30 cellular contexts compared by ENCODE assay signal in genomic region chr17:27665549-27665948, GRCh38.
"Had no signal": no experiment of that assay in that cellular context is flagged by ENCODE, and none has a peak within 500 bp of the region (broad histone marks: within the 10 kb centered on the region; RNA-seq: fewer than 3 reads in every experiment).

No MANE protein-coding gene starts in this region.

- H3K4me1 Mint-ChIP-seq: activated CD4-positive, alpha-beta T cell treated with anti-CD3 and anti-CD28 coated beads, Interleukin-2, amount 10 ng/mL, durations not matched to agents 7 days and 5 days; activated T-helper 17 cell treated with anti-CD3 and anti-CD28 coated beads, Interleukin-2, amount 50 U/mL, for 72 hours; brain; central memory CD8-positive, alpha-beta T cell had no signal

- H3K36me3 ChIP-seq: adrenal gland, breast epithelium, cardiac muscle cell, esophagus squamous epithelium, gastroesophageal sphincter had no signal

- H3K27ac ChIP-seq: adrenal gland, breast epithelium, cardiac muscle cell, epithelial cell of prostate, esophagus squamous epithelium, gastroesophageal sphincter had no signal

- H3K4me3 ChIP-seq: adrenal gland, breast epithelium, cardiac muscle cell, esophagus squamous epithelium, gastroesophageal sphincter had no signal

- H3K27ac Mint-ChIP-seq: activated CD4-positive, alpha-beta T cell treated with anti-CD3 and anti-CD28 coated beads, Interleukin-2, amount 10 ng/mL, durations not matched to agents 7 days and 5 days; activated CD8-positive, alpha-beta T cell treated with anti-CD3 and anti-CD28 coated beads for 36 hours; activated naive CD8-positive, alpha-beta T cell; activated T-helper 17 cell treated with anti-CD3 and anti-CD28 coated beads, Interleukin-2, amount 50 U/mL, for 72 hours; brain; effector memory CD8-positive, alpha-beta T cell had no signal

- H3K4me3 Mint-ChIP-seq: activated CD4-positive, alpha-beta T cell treated with anti-CD3 and anti-CD28 coated beads, Interleukin-2, amount 10 ng/mL, durations not matched to agents 7 days and 5 days; activated CD8-positive, alpha-beta T cell treated with anti-CD3 and anti-CD28 coated beads for 36 hours; activated naive CD8-positive, alpha-beta T cell; activated T-cell treated with anti-CD3 and anti-CD28 coated beads, Interleukin-2, amount 50 U/mL, for 4 hours; activated T-helper 17 cell treated with anti-CD3 and anti-CD28 coated beads, Interleukin-2, amount 50 U/mL, for 72 hours; brain; central memory CD8-positive, alpha-beta T cell; effector memory CD8-positive, alpha-beta T cell had no signal

- ATAC-seq: activated CD8-positive, alpha-beta T cell treated with anti-CD3 and anti-CD28 coated beads for 36 hours; activated T-cell treated with anti-CD3 and anti-CD28 coated beads, Interleukin-2, amount 50 U/mL, for 4 hours; activated T-helper 17 cell treated with anti-CD3 and anti-CD28 coated beads, Interleukin-2, amount 50 U/mL, for 72 hours; effector memory CD8-positive, alpha-beta T cell; gastroesophageal sphincter had no signal

- H3K9me3 ChIP-seq: adrenal gland, breast epithelium, esophagus squamous epithelium, gastroesophageal sphincter had no signal

- H3K36me3 Mint-ChIP-seq: activated naive CD8-positive, alpha-beta T cell; brain had no signal

- H3K4me1 ChIP-seq: adrenal gland, breast epithelium, esophagus squamous epithelium, gastroesophageal sphincter had no signal

- H3K27me3 ChIP-seq: adrenal gland, breast epithelium, cardiac muscle cell, gastroesophageal sphincter had no signal

- DNase-seq: activated CD4-positive, alpha-beta T cell treated with anti-CD3 and anti-CD28 coated beads for 4 hours; activated CD4-positive, alpha-beta T cell treated with anti-CD3 and anti-CD28 coated beads, Interleukin-2, amount 10 ng/mL, durations not matched to agents 7 days and 5 days; activated CD4-positive, alpha-beta T cell treated with anti-CD3 and anti-CD28 coated beads, Interleukin-2, amount 50 U/mL, for 48 hours; activated CD4-positive, CD25-positive, alpha-beta regulatory T cell; activated CD4-positive, CD25-positive, alpha-beta regulatory T cell treated with anti-CD3 and anti-CD28 coated beads, Interleukin-2, amount 50 U/mL, for 72 hours; activated CD8-positive, alpha-beta memory T cell treated with anti-CD3 and anti-CD28 coated beads for 24 hours; activated CD8-positive, alpha-beta T cell treated with anti-CD3 and anti-CD28 coated beads for 36 hours; activated effector memory CD4-positive, alpha-beta T cell treated with Interleukin-2 at 50 U/mL for 16 hours; activated gamma-delta T cell treated with Interleukin-2 at 50 U/mL for 16 hours; activated naive CD4-positive, alpha-beta T cell treated with anti-CD3 and anti-CD28 coated beads, Interleukin-2, amount 50 U/mL, for 16 hours; activated naive CD4-positive, alpha-beta T cell treated with Interleukin-2 at 50 U/mL for 16 hours; activated T-cell treated with anti-CD3 and anti-CD28 coated beads, Interleukin-2, amount 50 U/mL, for 4 hours; amygdala; aorta; cortex of kidney; dermis blood vessel endothelial cell; effector CD4-positive, alpha-beta T cell; effector memory CD8-positive, alpha-beta T cell; esophagus squamous epithelium; foreskin melanocyte; T-helper 2 cell had no signal

- H3K9me3 Mint-ChIP-seq: activated CD4-positive, alpha-beta T cell treated with anti-CD3 and anti-CD28 coated beads, Interleukin-2, amount 10 ng/mL, durations not matched to agents 7 days and 5 days; activated CD8-positive, alpha-beta T cell treated with anti-CD3 and anti-CD28 coated beads for 36 hours; activated T-cell treated with anti-CD3 and anti-CD28 coated beads, Interleukin-2, amount 50 U/mL, for 4 hours; activated T-helper 17 cell treated with anti-CD3 and anti-CD28 coated beads, Interleukin-2, amount 50 U/mL, for 72 hours; brain; central memory CD8-positive, alpha-beta T cell; effector memory CD8-positive, alpha-beta T cell had no signal

- H3K27me3 Mint-ChIP-seq: activated CD4-positive, alpha-beta T cell treated with anti-CD3 and anti-CD28 coated beads, Interleukin-2, amount 10 ng/mL, durations not matched to agents 7 days and 5 days; activated CD8-positive, alpha-beta T cell treated with anti-CD3 and anti-CD28 coated beads for 36 hours; activated naive CD8-positive, alpha-beta T cell; activated T-helper 17 cell treated with anti-CD3 and anti-CD28 coated beads, Interleukin-2, amount 50 U/mL, for 72 hours; central memory CD8-positive, alpha-beta T cell had no signal
